Comparison of ENCODE assay signal across 22 cellular contexts in the genomic region with DNA sequence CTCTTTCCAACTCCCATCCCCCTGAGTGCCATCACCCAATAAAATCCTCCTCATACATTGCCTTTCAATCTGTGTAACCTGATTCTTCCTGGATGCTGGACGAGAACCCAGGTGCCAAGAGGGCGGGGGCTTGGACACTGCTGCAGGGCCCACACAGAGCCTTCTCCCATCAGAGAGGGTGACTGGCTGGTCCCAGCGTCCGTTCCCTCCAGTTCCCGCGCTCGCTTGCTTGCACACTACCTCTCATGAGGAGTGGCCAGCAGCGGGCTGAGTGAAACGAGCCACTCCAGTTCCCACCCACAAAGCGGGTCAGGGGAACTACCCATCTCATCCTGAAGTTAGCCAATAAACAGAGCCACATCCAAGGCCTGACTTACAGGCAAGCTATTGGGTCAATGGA.
"Had no signal": no experiment of that assay in that cellular context is flagged by ENCODE, and none has a peak within 500 bp of the region (broad histone marks: within the 10 kb centered on the region; RNA-seq: fewer than 3 reads in every experiment).

No MANE protein-coding gene starts in this region.

- H3K27me3 Mint-ChIP-seq: memory B cell had no signal

- ATAC-seq: gastrocnemius medialis, heart left ventricle, left colon, left lobe of liver had no signal

- H3K36me3 Mint-ChIP-seq: immature natural killer cell, memory B cell had no signal

- H3K4me1 Mint-ChIP-seq: immature natural killer cell, memory B cell had no signal

- H3K4me3 Mint-ChIP-seq: immature natural killer cell, memory B cell had no signal

- DNase-seq: dermis blood vessel endothelial cell; dorsolateral prefrontal cortex; effector CD4-positive, alpha-beta T cell; effector memory CD4-positive, alpha-beta T cell; esophagus squamous epithelium; foreskin fibroblast; foreskin melanocyte; gastrocnemius medialis; glutamatergic neuron; heart left ventricle; hypothalamus; immature natural killer cell; islet precursor cell; kidney; kidney glomerular epithelial cell; left colon; left ventricle myocardium inferior; mammary epithelial cell; mesendoderm; midbrain had no signal

- H3K27ac Mint-ChIP-seq: immature natural killer cell, memory B cell had no signal
